In genomic region chr15:68725736-68726135, GRCh38 we compare ENCODE assay signal across 13 cellular contexts.
A peak's percentile ranks its signal among the peaks of the same experiment; 100 is the strongest.
DNase-seq lines count a peak whose midpoint lies in the region; TF ChIP-seq lines count a peak whose summit lies in the region.
"Had no signal": no experiment of that assay in that cellular context is flagged by ENCODE, and none has a peak within 500 bp of the region (broad histone marks: within the 10 kb centered on the region; RNA-seq: fewer than 3 reads in every experiment).

No MANE protein-coding gene starts in this region.

- H3K4me1 ChIP-seq in mesendoderm (ENCODE audit: control insufficient read depth, low read depth, low read length): peaks cover 1% of the 10 kb centered on the region

- no peak overlapping the region for H3K4ac ChIP-seq in mesendoderm (ENCODE audit: low read depth, low read length)

- H3K27me3 ChIP-seq in AG04450 (ENCODE audit: control insufficient read depth, insufficient read depth, low read length) (no peaks in the 10 kb centered on the region), mesendoderm (ENCODE audit: insufficient read depth, low read length, poor library complexity) (no peaks in the 10 kb centered on the region)

- CTCF ChIA-PET in AG04450 (lab: Charles Lee): interaction anchor here (1.0 to 2.4 kb wide), 6 partner anchors 27 to 200 kb away, joined by 3 to 14 read pairs (median 4); no protein-coding TSS in a partner anchor

- DNase-seq in AG04450 (ENCODE audit: low read depth, low spot score): no peak
- peak; percentile 88 for DNase-seq in NB4 (ENCODE audit: low read depth)
- peak; percentile 10 for DNase-seq in fibroblast of peridontal ligament (ENCODE audit: extremely low read depth)
- DNase-seq in mesendoderm: peak; percentile 19
- DNase-seq in H4 (ENCODE audit: low spot score): no peak
- no peak for DNase-seq in DMS79 treated with DMSO at 0.1 percent for 48 hours (lab: John Stamatoyannopoulos, UW)
- DNase-seq in HT-29 (ENCODE audit: low spot score): no peak
- no peak for DNase-seq in GM13977 (ENCODE audit: low spot score)
- DNase-seq: ACHN; NCI-H2227 treated with DMSO at 0.1 percent for 48 hours; stimulated activated CD4-positive, alpha-beta T cell treated with anti-CD3 and anti-CD28 coated beads, Interleukin-2, amount 100 ng/mL, for 48 hours had no signal

- no peak overlapping the region for H2BK15ac ChIP-seq in mesendoderm (replicated peaks; ENCODE audit: low read depth)

- TF ChIP-seq CTCF in AG04450 (IDR thresholded peaks at IDR 0.05; ENCODE audit: low read depth, low read length): no peak
- TF ChIP-seq CTCF in NB4 (IDR thresholded peaks at IDR 0.05; ENCODE audit: low read depth, low read length): no peak
- TF ChIP-seq CTCF in GM13977 (IDR thresholded peaks at IDR 0.05; ENCODE audit: extremely low read depth, insufficient read depth, missing control alignments): no peak

- H2AK5ac ChIP-seq in mesendoderm (ENCODE audit: low read length): no peak overlapping the region

- H2BK120ac ChIP-seq in mesendoderm (ENCODE audit: low read depth, low read length): no peak overlapping the region

- no peaks in the 10 kb centered on the region for H3K36me3 ChIP-seq in mesendoderm (ENCODE audit: control insufficient read depth, insufficient read depth, low read length)

- H3K9me3 ChIP-seq in AG04450 (ENCODE audit: control insufficient read depth, insufficient read depth, low read length): no peaks in the 10 kb centered on the region

- no peak overlapping the region for H2BK5ac ChIP-seq in mesendoderm (ENCODE audit: low read length)

- H3K56ac ChIP-seq in mesendoderm (ENCODE audit: low read length): no peak overlapping the region

- no peak overlapping the region for H4K5ac ChIP-seq in mesendoderm (ENCODE audit: low read length)

- no peak for TF ChIP-seq POLR2A in NB4 (IDR thresholded peaks at IDR 0.05; ENCODE audit: extremely low read depth, insufficient read length)

- in situ Hi-C loops in GM13977 (cut with MboI; ENCODE audit: low pct_unique_long_range_greater_than_20kb, low sequenced_read_pairs, unreplicated experiment): no loop called here

- no peak overlapping the region for H3K9ac ChIP-seq in mesendoderm (ENCODE audit: low read length)

- no peaks in the 10 kb centered on the region for H3K79me1 ChIP-seq in mesendoderm (ENCODE audit: low read length)

- H3K18ac ChIP-seq in mesendoderm (ENCODE audit: low read length): no peak overlapping the region

- H4K8ac ChIP-seq in mesendoderm (ENCODE audit: low read depth, low read length): no peak overlapping the region

- no peak overlapping the region for H3K4me3 ChIP-seq in AG04450 (ENCODE audit: low read depth, low read length)
- no peak overlapping the region for H3K4me3 ChIP-seq in NB4 (ENCODE audit: low read depth, low read length)
- H3K4me3 ChIP-seq in mesendoderm (ENCODE audit: low read length): no peak overlapping the region

- H3K23ac ChIP-seq in mesendoderm (ENCODE audit: low read length): no peak overlapping the region

- POLR2A ChIA-PET in AG04450 (lab: Yijun Ruan, JAX): no interaction called here

- H3K27ac ChIP-seq in AG04450 (ENCODE audit: low read depth, low read length): peak overlapping the region; percentile 11
- H3K27ac ChIP-seq in mesendoderm (ENCODE audit: low read depth, low read length): no peak overlapping the region
- H3K27ac ChIP-seq: RWPE1, VCaP had no signal

- no peak overlapping the region for H3K4me2 ChIP-seq in mesendoderm (ENCODE audit: low read length)

- no peaks in the 10 kb centered on the region for H3K79me2 ChIP-seq in mesendoderm (ENCODE audit: control insufficient read depth, insufficient read depth, low read length)

- WGBS in mesendoderm (ENCODE audit: extremely low coverage, insufficient coverage, low lambda C conversion rate): no CpG with 5 or more reads among the region's 14 CpGs

Comparison
In these comparisons a context has a peak if more than half of its experiments do, and no peak if none do; other contexts are left out.
1. DNase-seq: peak in NB4 (single experiment), fibroblast of peridontal ligament (single experiment) and mesendoderm (single experiment); none in AG04450 (single experiment), H4 (single experiment), DMS79 treated with DMSO at 0.1 percent for 48 hours (single experiment), HT-29 (single experiment) and GM13977 (single experiment).